ENCODE assay signal across 16 cellular contexts in genomic region chr2:176174382-176174834, GRCh38.
DNase-seq lines count a peak whose midpoint lies in the region; TF ChIP-seq lines count a peak whose summit lies in the region.
"Had no signal": no experiment of that assay in that cellular context is flagged by ENCODE, and none has a peak within 500 bp of the region (broad histone marks: within the 10 kb centered on the region; RNA-seq: fewer than 3 reads in every experiment).

No MANE protein-coding gene starts in this region.

- no peak for TF ChIP-seq CTCF in nephron (IDR thresholded peaks at IDR 0.05; ENCODE audit: unreplicated experiment in 3 of 3)

- peak; percentile 70 for DNase-seq in DMS 273 (lab: John Stamatoyannopoulos, UW; ENCODE audit: unreplicated experiment)
- peak; percentile 71 for DNase-seq in NCI-H526 (lab: John Stamatoyannopoulos, UW)
- DNase-seq in ecto neural progenitor cell (ENCODE audit: low spot score) = peak; percentile 50
- no peak for DNase-seq in EL
- no peak for DNase-seq in NCI-H2081 treated with DMSO at 0.1 percent for 48 hours (lab: John Stamatoyannopoulos, UW)
- DNase-seq in NCI-H446 (lab: John Stamatoyannopoulos, UW) = no peak
- DNase-seq in erythroblast (lab: John Stamatoyannopoulos, UW) = no peak
- DNase-seq: activated CD4-positive, CD25-positive, alpha-beta regulatory T cell treated with anti-CD3 and anti-CD28 coated beads, Interleukin-2, amount 50 U/mL, for 72 hours; heart left ventricle; NCI-H1930; Right ventricle myocardium superior; sigmoid colon had no signal

- TF ChIP-seq POLR2A in erythroblast (IDR thresholded peaks at IDR 0.05; ENCODE audit: low read length) = no peak

- H3K4me1 Mint-ChIP-seq in nephron = peaks cover 87% of the 10 kb centered on the region

- H3K9me3 Mint-ChIP-seq in nephron = no peaks in the 10 kb centered on the region
- H3K9me3 Mint-ChIP-seq: activated T-helper 2 cell treated with anti-CD3 and anti-CD28 coated beads, Interferon-gamma antibody, Interleukin-2, Interleukin-4, amounts not matched to agents 10 μg/mL and 5 μg/mL and 100 μg/mL, durations not matched to agents 14 hours and 24 hours and 36 hours; mesothelial cell of epicardium had no signal

- peaks cover 18% of the 10 kb centered on the region for H3K36me3 Mint-ChIP-seq in nephron (ENCODE audit: low read depth)

- peaks cover 19% of the 10 kb centered on the region for H3K27me3 Mint-ChIP-seq in nephron (ENCODE audit: low read depth)

- peak overlapping the region; percentile 97 to 100 (median 99) for H3K27ac Mint-ChIP-seq in nephron
- H3K27ac Mint-ChIP-seq: activated T-helper 2 cell treated with anti-CD3 and anti-CD28 coated beads, Interferon-gamma antibody, Interleukin-2, Interleukin-4, amounts not matched to agents 10 μg/mL and 5 μg/mL and 100 μg/mL, durations not matched to agents 14 hours and 24 hours and 36 hours; B cell; mesothelial cell of epicardium had no signal

- peak overlapping the region; percentile 80 to 95 (median 93) for H3K4me3 Mint-ChIP-seq in nephron
- H3K4me3 Mint-ChIP-seq: B cell had no signal

Comparison
In these comparisons a context has a peak if more than half of its experiments do, and no peak if none do; other contexts are left out.
1. DNase-seq: peak in DMS 273 (single experiment), NCI-H526 (2 of 2) and ecto neural progenitor cell (single experiment); none in EL (single experiment), NCI-H2081 treated with DMSO at 0.1 percent for 48 hours (single experiment), NCI-H446 (0 of 2) and erythroblast (0 of 2).